Comparison of ENCODE assay signal across 1 cellular context in the genomic region with DNA sequence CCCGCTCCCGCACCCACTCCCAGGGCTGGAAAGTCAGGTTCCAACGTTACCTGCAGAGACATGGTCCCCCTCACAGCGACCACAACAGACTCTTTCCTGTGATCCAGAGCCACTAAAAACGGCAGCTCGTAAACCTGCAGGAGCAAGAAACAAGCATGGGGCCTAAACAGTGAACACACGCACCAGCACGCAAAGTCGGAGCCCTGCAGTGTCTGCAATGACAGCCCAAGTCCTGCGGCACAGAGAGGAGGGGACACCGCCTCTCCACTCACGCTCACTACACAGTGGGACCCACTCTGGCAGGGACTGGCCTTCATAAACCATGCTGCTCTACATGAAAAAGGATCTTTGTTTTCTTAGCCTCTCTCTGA.
TF ChIP-seq lines count a peak whose summit lies in the region.

No MANE protein-coding gene starts in this region.

TF ChIP-seq in WTC11, 78 proteins besides CTCF, POLR2A, EP300 and RAD21 (continued from another document):
- TF ChIP-seq AFF4 (CRISPR knock-in tag; IDR thresholded peaks at IDR 0.05; ENCODE audit: borderline replicate concordance) (no peak), CBFB (CRISPR knock-in tag; IDR thresholded peaks at IDR 0.05; ENCODE audit: low read depth) (no peak)
- TF ChIP-seq, protein P1, sequence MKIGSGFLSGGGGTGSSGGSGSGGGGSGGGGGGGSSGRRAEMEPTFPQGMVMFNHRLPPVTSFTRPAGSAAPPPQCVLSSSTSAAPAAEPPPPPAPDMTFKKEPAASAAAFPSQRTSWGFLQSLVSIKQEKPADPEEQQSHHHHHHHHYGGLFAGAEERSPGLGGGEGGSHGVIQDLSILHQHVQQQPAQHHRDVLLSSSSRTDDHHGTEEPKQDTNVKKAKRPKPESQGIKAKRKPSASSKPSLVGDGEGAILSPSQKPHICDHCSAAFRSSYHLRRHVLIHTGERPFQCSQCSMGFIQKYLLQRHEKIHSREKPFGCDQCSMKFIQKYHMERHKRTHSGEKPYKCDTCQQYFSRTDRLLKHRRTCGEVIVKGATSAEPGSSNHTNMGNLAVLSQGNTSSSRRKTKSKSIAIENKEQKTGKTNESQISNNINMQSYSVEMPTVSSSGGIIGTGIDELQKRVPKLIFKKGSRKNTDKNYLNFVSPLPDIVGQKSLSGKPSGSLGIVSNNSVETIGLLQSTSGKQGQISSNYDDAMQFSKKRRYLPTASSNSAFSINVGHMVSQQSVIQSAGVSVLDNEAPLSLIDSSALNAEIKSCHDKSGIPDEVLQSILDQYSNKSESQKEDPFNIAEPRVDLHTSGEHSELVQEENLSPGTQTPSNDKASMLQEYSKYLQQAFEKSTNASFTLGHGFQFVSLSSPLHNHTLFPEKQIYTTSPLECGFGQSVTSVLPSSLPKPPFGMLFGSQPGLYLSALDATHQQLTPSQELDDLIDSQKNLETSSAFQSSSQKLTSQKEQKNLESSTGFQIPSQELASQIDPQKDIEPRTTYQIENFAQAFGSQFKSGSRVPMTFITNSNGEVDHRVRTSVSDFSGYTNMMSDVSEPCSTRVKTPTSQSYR (CRISPR knock-in tag; IDR thresholded peaks at IDR 0.05) = no peak
